ENCODE assay signal across 8 cellular contexts in the genomic region with DNA sequence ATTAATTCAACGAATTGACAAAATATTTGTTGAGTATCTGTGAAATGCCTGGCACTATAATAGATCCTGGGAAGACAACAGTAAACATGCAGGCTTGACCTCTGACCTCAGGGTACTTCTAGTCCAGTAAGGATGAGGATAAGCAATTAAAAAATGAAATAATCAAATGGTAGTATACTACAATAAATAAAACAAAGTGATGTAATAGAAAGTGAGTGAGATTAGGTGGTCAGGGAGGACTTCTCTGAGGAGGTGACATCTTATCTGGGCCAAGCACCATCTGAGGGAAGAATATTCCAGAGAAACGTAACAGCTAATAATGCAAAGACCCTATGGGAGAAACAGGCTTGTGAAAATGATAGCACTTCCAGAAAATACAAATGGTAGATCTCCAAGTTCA. TPM values are rescaled to one million over a fixed set of nuclear protein-coding genes. Genes with fewer than 3 reads are reported as not detected.
"Had no signal": no experiment of that assay in that cellular context is flagged by ENCODE, and none has a peak within 500 bp of the region (broad histone marks: within the 10 kb centered on the region; RNA-seq: fewer than 3 reads in every experiment).

No MANE protein-coding gene starts in this region.

- FAIRE-seq: G401.6, GM12878, GM12891, GM12892, GM18507, GM19239 had no signal

- ATAC-seq: GM12878 had no signal

- DNase-seq: GDM1, GF-D8 had no signal

- H3K4me3 ChIP-seq: GM12878 had no signal

RNA-seq across cellular contexts. Expression of gene RHOBTB1, which starts 50.1 kb away (rescaled TPM):
- total RNA-seq: GM12878 had no signal
- polyA plus RNA-seq: GM12878 had no signal
